22 cellular contexts compared by ENCODE assay signal in the genomic region with DNA sequence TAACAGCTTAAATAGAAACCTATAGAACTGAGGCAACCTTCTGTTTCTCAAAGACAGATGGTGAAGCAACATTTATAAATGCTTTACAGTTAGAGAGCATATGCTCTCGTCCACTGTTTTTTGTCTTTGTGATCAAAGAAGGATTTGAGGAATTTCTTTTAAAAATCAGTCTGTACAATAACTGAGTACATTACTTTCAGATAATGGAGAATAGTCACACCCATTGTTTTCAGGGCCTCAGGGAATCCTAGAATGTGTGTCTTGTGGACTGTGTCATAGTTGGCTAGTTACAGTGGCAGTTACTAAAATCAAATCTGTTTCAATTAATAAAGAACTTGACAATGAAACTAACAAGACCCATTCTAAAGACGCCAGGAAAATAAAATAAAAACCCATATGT.
DNase-seq lines count a peak whose midpoint lies in the region; ATAC-seq and TF ChIP-seq lines count a peak whose summit lies in the region.
"Had no signal": no experiment of that assay in that cellular context is flagged by ENCODE, and none has a peak within 500 bp of the region (broad histone marks: within the 10 kb centered on the region; RNA-seq: fewer than 3 reads in every experiment).

No MANE protein-coding gene starts in this region.

- TF ChIP-seq CTCF in GM10266 (IDR thresholded peaks at IDR 0.05; ENCODE audit: control insufficient read depth, insufficient read depth, low read depth, missing control alignments) = no peak

- no peak overlapping the region for H3K14ac ChIP-seq in trophoblast cell (ENCODE audit: low read length)

- no peak overlapping the region for H2BK5ac ChIP-seq in trophoblast cell (ENCODE audit: low read depth, low read length, poor library complexity)

- H3K4me3 Mint-ChIP-seq in activated T-cell treated with anti-CD3 and anti-CD28 coated beads, Interleukin-2, amount 50 U/mL, for 72 hours = peak overlapping the region in 1 of 2 donors; percentile 54
- no peak overlapping the region for H3K4me3 Mint-ChIP-seq in activated T-cell treated with anti-CD3 and anti-CD28 coated beads, Interleukin-2, amount 50 U/mL, for 4 hours
- H3K4me3 Mint-ChIP-seq: dendritic cell treated with granulocyte-macrophage colony-stimulating factor and Interleukin-4, amounts not matched to agents 40 ng/mL and 50 ng/mL, for 4 days; HFFc6; IgD-negative memory B cell had no signal

- H3K27ac Mint-ChIP-seq in activated T-cell treated with anti-CD3 and anti-CD28 coated beads, Interleukin-2, amount 50 U/mL, for 72 hours = peak overlapping the region; percentile 78
- H3K27ac Mint-ChIP-seq: dendritic cell treated with granulocyte-macrophage colony-stimulating factor and Interleukin-4, amounts not matched to agents 40 ng/mL and 50 ng/mL, for 4 days; HFFc6 had no signal

- no peak overlapping the region for H3K23ac ChIP-seq in trophoblast cell (ENCODE audit: low read length)

- H3K79me2 ChIP-seq in trophoblast cell (ENCODE audit: control insufficient read depth, insufficient read depth, low read length, poor library complexity) = peaks cover 7% of the 10 kb centered on the region

- no peaks in the 10 kb centered on the region for H3K27me3 Mint-ChIP-seq in activated T-cell treated with anti-CD3 and anti-CD28 coated beads, Interleukin-2, amount 50 U/mL, for 72 hours (ENCODE audit: low read depth)
- H3K27me3 Mint-ChIP-seq in activated T-cell treated with anti-CD3 and anti-CD28 coated beads, Interleukin-2, amount 50 U/mL, for 4 hours (ENCODE audit: low read depth) = no peaks in the 10 kb centered on the region
- H3K27me3 Mint-ChIP-seq: dendritic cell treated with granulocyte-macrophage colony-stimulating factor and Interleukin-4, amounts not matched to agents 40 ng/mL and 50 ng/mL, for 4 days had no signal

- H3K27ac ChIP-seq in trophoblast cell (ENCODE audit: low read depth, low read length) = peak overlapping the region; percentile 71
- H3K27ac ChIP-seq: BLaER1 treated with 17β-estradiol and CSF1 and Interleukin-3, amounts not matched to agents 10 nM and 100 nM; uterus had no signal

- H3K9me3 Mint-ChIP-seq in activated T-cell treated with anti-CD3 and anti-CD28 coated beads, Interleukin-2, amount 50 U/mL, for 72 hours = peaks cover 4 to 6% of the 10 kb centered on the region in 2 donors
- peaks cover 10% of the 10 kb centered on the region for H3K9me3 Mint-ChIP-seq in activated T-cell treated with anti-CD3 and anti-CD28 coated beads, Interleukin-2, amount 50 U/mL, for 4 hours
- H3K9me3 Mint-ChIP-seq: dendritic cell treated with granulocyte-macrophage colony-stimulating factor and Interleukin-4, amounts not matched to agents 40 ng/mL and 50 ng/mL, for 4 days; HFFc6 had no signal

- H3K4me2 ChIP-seq in trophoblast cell (ENCODE audit: low read length) = no peak overlapping the region
- H3K4me2 ChIP-seq: smooth muscle cell had no signal

- DNase-seq in activated T-cell treated with anti-CD3 and anti-CD28 coated beads, Interleukin-2, amount 50 U/mL, for 72 hours = no peak
- DNase-seq in activated T-cell treated with anti-CD3 and anti-CD28 coated beads, Interleukin-2, amount 50 U/mL, for 4 hours = no peak
- DNase-seq in NCI-H69 (lab: John Stamatoyannopoulos, UW) = peak; percentile 57
- peak; percentile 43 for DNase-seq in dermis blood vessel endothelial cell
- peak in 1 of 2 donors; percentile 17 for DNase-seq in trophoblast cell
- DNase-seq in NCI-H1436 (lab: John Stamatoyannopoulos, UW) = no peak
- DNase-seq in GM10266 (ENCODE audit: extremely low spot score) = no peak
- DNase-seq in middle frontal gyrus (ENCODE audit: extremely low spot score, low spot score) = no peak
- DNase-seq: activated CD4-positive, alpha-beta T cell treated with anti-CD3 and anti-CD28 coated beads, Interleukin-2, amount 50 U/mL, for 1 hour; activated T-cell treated with anti-CD3 and anti-CD28 coated beads, Interleukin-2, amount 50 U/mL, for 48 hours; erythroblast; HFFc6; left ventricle myocardium superior; NCI-H2081; NCI-H510A; stimulated activated CD4-positive, alpha-beta T cell treated with anti-CD3 and anti-CD28 coated beads, Interleukin-4, amount 100 ng/mL, for 1 hour; uterus had no signal

- no peak overlapping the region for H4K12ac ChIP-seq in trophoblast cell (ENCODE audit: low read depth, low read length)

- H3K4ac ChIP-seq in trophoblast cell (ENCODE audit: low read depth, low read length) = no peak overlapping the region

- peaks cover 88% of the 10 kb centered on the region for H3K4me1 Mint-ChIP-seq in activated T-cell treated with anti-CD3 and anti-CD28 coated beads, Interleukin-2, amount 50 U/mL, for 72 hours (ENCODE audit: low read depth)
- H3K4me1 Mint-ChIP-seq in activated T-cell treated with anti-CD3 and anti-CD28 coated beads, Interleukin-2, amount 50 U/mL, for 4 hours (ENCODE audit: low read depth) = peaks cover 92% of the 10 kb centered on the region
- H3K4me1 Mint-ChIP-seq: IgD-negative memory B cell had no signal

- peaks cover 0 to 5% of the 10 kb centered on the region in 2 experiments for H3K36me3 ChIP-seq in trophoblast cell (ENCODE audit: control insufficient read depth in 1 of 2, insufficient read depth in 2 of 2, low read length in 2 of 2)
- H3K36me3 ChIP-seq: breast epithelium, uterus had no signal

- H3K27me3 ChIP-seq in trophoblast cell (ENCODE audit: insufficient read depth, low read length) = no peaks in the 10 kb centered on the region
- H3K27me3 ChIP-seq: BLaER1 treated with 17β-estradiol and CSF1 and Interleukin-3, amounts not matched to agents 10 nM and 100 nM; breast epithelium; uterus had no signal

- H3K4me1 ChIP-seq in trophoblast cell (ENCODE audit: control insufficient read depth in 1 of 2, insufficient read depth in 2 of 2, low read length in 2 of 2) = peaks cover 14 to 15% of the 10 kb centered on the region in 2 experiments
- H3K4me1 ChIP-seq: breast epithelium, uterus had no signal

- peaks cover 20% of the 10 kb centered on the region for H3K79me1 ChIP-seq in trophoblast cell (ENCODE audit: low read length)

- no peak overlapping the region for H4K91ac ChIP-seq in trophoblast cell (ENCODE audit: low read depth, low read length)

- no peak overlapping the region for H3K4me3 ChIP-seq in trophoblast cell (ENCODE audit: low read depth, low read length)
- H3K4me3 ChIP-seq: BLaER1 treated with 17β-estradiol and CSF1 and Interleukin-3, amounts not matched to agents 10 nM and 100 nM; breast epithelium; smooth muscle cell; uterus had no signal

- H2AK5ac ChIP-seq in trophoblast cell (ENCODE audit: low read length) = no peak overlapping the region

- no peak overlapping the region for H3K9ac ChIP-seq in trophoblast cell (ENCODE audit: low read length)
- H3K9ac ChIP-seq: BLaER1 treated with 17β-estradiol and CSF1 and Interleukin-3, amounts not matched to agents 10 nM and 100 nM had no signal

- WGBS in trophoblast cell (ENCODE audit: extremely low coverage, insufficient coverage, insufficient read length) = no CpG with 5 or more reads among the region's 2 CpGs

- H2BK12ac ChIP-seq in trophoblast cell (ENCODE audit: low read length) = no peak overlapping the region

- H3K36me3 Mint-ChIP-seq in activated T-cell treated with anti-CD3 and anti-CD28 coated beads, Interleukin-2, amount 50 U/mL, for 72 hours (ENCODE audit: insufficient read depth in 2 of 2) = peaks cover 10 to 32% of the 10 kb centered on the region in 2 donors
- H3K36me3 Mint-ChIP-seq in activated T-cell treated with anti-CD3 and anti-CD28 coated beads, Interleukin-2, amount 50 U/mL, for 4 hours (ENCODE audit: insufficient read depth) = peaks cover 33% of the 10 kb centered on the region

- no peak overlapping the region for H4K8ac ChIP-seq in trophoblast cell (ENCODE audit: low read depth, low read length)

- no peak for ATAC-seq in activated T-cell treated with anti-CD3 and anti-CD28 coated beads, Interleukin-2, amount 50 U/mL, for 72 hours (replicated peaks in 1 of 2)
- no peak for ATAC-seq in activated T-cell treated with anti-CD3 and anti-CD28 coated beads, Interleukin-2, amount 50 U/mL, for 4 hours
- ATAC-seq: left ventricle myocardium superior had no signal

- peaks cover 8% of the 10 kb centered on the region for H3K9me3 ChIP-seq in trophoblast cell (ENCODE audit: insufficient read depth, low read depth, low read length)
- H3K9me3 ChIP-seq: breast epithelium, uterus had no signal

- no peak overlapping the region for H2BK120ac ChIP-seq in trophoblast cell (ENCODE audit: insufficient read depth, low read length, poor library complexity)

- H2AFZ ChIP-seq in trophoblast cell (ENCODE audit: insufficient read depth, low read length, poor library complexity) = no peak overlapping the region

- H3K18ac ChIP-seq in trophoblast cell (ENCODE audit: low read length) = no peak overlapping the region

Comparison
In these comparisons a context has a peak if more than half of its experiments do, and no peak if none do; other contexts are left out.
1. DNase-seq: peak in NCI-H69 (single experiment) and dermis blood vessel endothelial cell (single experiment); none in activated T-cell treated with anti-CD3 and anti-CD28 coated beads, Interleukin-2, amount 50 U/mL, for 72 hours (0 of 2), activated T-cell treated with anti-CD3 and anti-CD28 coated beads, Interleukin-2, amount 50 U/mL, for 4 hours (single experiment), NCI-H1436 (single experiment), GM10266 (single experiment) and middle frontal gyrus (single experiment).